ENCODE assay signal across 20 cellular contexts in the genomic region with DNA sequence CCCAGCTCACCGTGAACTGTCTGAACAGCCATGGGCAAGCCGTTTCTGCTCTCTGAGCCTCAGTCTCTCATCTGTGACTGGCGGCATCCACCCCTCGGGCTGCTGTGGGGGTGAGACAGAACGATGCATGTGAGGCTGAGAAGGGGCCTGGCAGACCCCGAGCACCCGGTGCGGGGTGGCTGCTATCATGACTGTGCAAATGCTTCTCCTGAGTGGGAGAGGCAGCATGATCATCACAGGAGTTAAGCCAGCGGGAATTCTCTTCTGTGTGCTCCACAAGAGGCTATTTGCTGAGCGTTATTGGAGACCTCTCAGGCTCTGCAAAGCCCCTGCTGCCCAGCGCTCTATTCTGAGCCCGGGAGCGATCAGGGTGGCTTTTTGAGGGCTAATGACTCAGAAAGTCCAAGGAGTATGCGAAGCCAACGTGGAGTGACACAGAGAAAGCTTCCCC. TPM values are rescaled to one million over a fixed set of nuclear protein-coding genes. Genes with fewer than 3 reads are reported as not detected.
DNase-seq lines count a peak whose midpoint lies in the region; TF ChIP-seq lines count a peak whose summit lies in the region.
"Had no signal": no experiment of that assay in that cellular context is flagged by ENCODE, and none has a peak within 500 bp of the region (broad histone marks: within the 10 kb centered on the region; RNA-seq: fewer than 3 reads in every experiment).

No MANE protein-coding gene starts in this region.

- H4K8ac ChIP-seq in mesenchymal stem cell (ENCODE audit: low read length) = peak overlapping the region; percentile 35

- H3K9me3 ChIP-seq in mesenchymal stem cell (ENCODE audit: control insufficient read depth, low read length) (no peaks in the 10 kb centered on the region), spleen (no peaks in the 10 kb centered on the region)
- H3K9me3 ChIP-seq: psoas muscle had no signal

- H2BK15ac ChIP-seq in mesenchymal stem cell (ENCODE audit: low read depth, poor library complexity, severe bottlenecking) = peak overlapping the region; percentile 60

- intact Hi-C loops in spleen (cut with DNase I; ENCODE audit: low total_unique reads) = no loop called here

- peak overlapping the region; percentile 73 for H2AK5ac ChIP-seq in mesenchymal stem cell (ENCODE audit: low read length, severe bottlenecking)

- peak overlapping the region; percentile 49 to 64 for H3K4ac ChIP-seq in mesenchymal stem cell (ENCODE audit: low read depth in 1 of 2, low read length in 2 of 2)

- H3K36me3 Mint-ChIP-seq in activated CD4-positive, alpha-beta T cell treated with anti-CD3 and anti-CD28 coated beads, Interleukin-2, amount 10 ng/mL, durations not matched to agents 7 days and 5 days (ENCODE audit: low read depth) = no peaks in the 10 kb centered on the region
- H3K36me3 Mint-ChIP-seq: CD14-positive monocyte, IgD-negative memory B cell had no signal

- H3K4me1 ChIP-seq in mesenchymal stem cell (ENCODE audit: control insufficient read depth, insufficient read depth, low read depth, low read length) = peaks cover 33% of the 10 kb centered on the region
- H3K4me1 ChIP-seq in spleen = peaks cover 0 to 21% (median 4%) of the 10 kb centered on the region in 6 donors
- H3K4me1 ChIP-seq: psoas muscle had no signal

- H4K91ac ChIP-seq in mesenchymal stem cell (ENCODE audit: low read length) = peak overlapping the region; percentile 77

- no peaks in the 10 kb centered on the region for H3K9me3 Mint-ChIP-seq in activated CD4-positive, alpha-beta T cell treated with anti-CD3 and anti-CD28 coated beads, Interleukin-2, amount 10 ng/mL, durations not matched to agents 7 days and 5 days
- H3K9me3 Mint-ChIP-seq: CD14-positive monocyte; dendritic cell treated with granulocyte-macrophage colony-stimulating factor and Interleukin-4, amounts not matched to agents 40 ng/mL and 50 ng/mL, for 4 days; IgD-negative memory B cell; stimulated activated naive CD8-positive, alpha-beta T cell treated with anti-CD3 and anti-CD28 coated beads, Interleukin-15, Interleukin-2, amounts not matched to agents 100 ng/mL and 50 ng/mL, for 24 hours; T-helper 2 cell treated with Interferon-gamma antibody and Interleukin-4, amounts not matched to agents 5 μg/mL and 100 μg/mL, for 36 hours had no signal

- DNase-seq in NCI-H748 (lab: John Stamatoyannopoulos, UW; ENCODE audit: unreplicated experiment) (peak; percentile 58), NCI-H748 treated with DMSO at 0.1 percent for 48 hours (lab: John Stamatoyannopoulos, UW) (no peak), astrocyte of the spinal cord (ENCODE audit: low read depth, low spot score) (peak; percentile 4), mesenchymal stem cell (peak; percentile 38), spleen (peak; percentile 54), Ammon's horn (ENCODE audit: low spot score) (no peak), foreskin melanocyte (no peak)
- no peak for DNase-seq in activated CD4-positive, alpha-beta T cell treated with anti-CD3 and anti-CD28 coated beads, Interleukin-2, amount 10 ng/mL, durations not matched to agents 7 days and 5 days
- DNase-seq: activated CD4-positive, CD25-positive, alpha-beta regulatory T cell treated with anti-CD3 and anti-CD28 coated beads, Interleukin-2, amount 50 U/mL, for 72 hours; activated CD8-positive, alpha-beta memory T cell treated with anti-CD3 and anti-CD28 coated beads, Interleukin-2, amount 50 U/mL, for 48 hours; DMS53; NCI-H2107; NK-92 treated with Interleukin-12 subunit alpha and Interleukin-12 subunit beta, amount 100 ng/mL, for 24 hours; psoas muscle; stimulated activated CD4-positive, alpha-beta T cell treated with anti-CD3 and anti-CD28 coated beads, Interleukin-15, amount 100 ng/mL, for 24 hours had no signal

- H3K18ac ChIP-seq in mesenchymal stem cell (ENCODE audit: low read depth in 1 of 2, low read length in 2 of 2) = peak overlapping the region; percentile 70 to 83

- H3K27me3 ChIP-seq in mesenchymal stem cell (ENCODE audit: control insufficient read depth in 1 of 2, insufficient read depth in 1 of 2, low read length in 2 of 2) = peaks cover 0 to 16% of the 10 kb centered on the region in 2 experiments
- no peaks in the 10 kb centered on the region for H3K27me3 ChIP-seq in spleen (replicated peaks in 1 of 7)

- CTCF ChIA-PET in activated CD4-positive, alpha-beta T cell treated with anti-CD3 and anti-CD28 coated beads, Interleukin-2, amount 10 ng/mL, durations not matched to agents 7 days and 5 days (lab: Charles Lee) = interaction anchor here (0.6 to 0.7 kb wide), 2 partner anchors 215 to 1236 kb away, joined by 3 read pairs; no protein-coding TSS in a partner anchor

- peak overlapping the region; percentile 59 for H2BK120ac ChIP-seq in mesenchymal stem cell (ENCODE audit: low read depth, low read length)

- H2BK5ac ChIP-seq in mesenchymal stem cell (ENCODE audit: low read depth, low read length, poor library complexity, severe bottlenecking) = no peak overlapping the region

- peak overlapping the region; percentile 49 to 61 for H2BK12ac ChIP-seq in mesenchymal stem cell (ENCODE audit: low read length in 2 of 2)

- WGBS in mesenchymal stem cell = 60% methylated on average over 15 of the region's 15 CpGs
- 65 to 93% (median 85%) methylated on average over 11 to 15 of the region's 15 CpGs for WGBS in spleen, 5 donors

- H3K4me2 ChIP-seq in mesenchymal stem cell (ENCODE audit: low read length, poor library complexity, severe bottlenecking) = no peak overlapping the region

- no peak overlapping the region for H3K9ac ChIP-seq in mesenchymal stem cell (ENCODE audit: low read length)

- no peaks in the 10 kb centered on the region for H3K27me3 Mint-ChIP-seq in activated CD4-positive, alpha-beta T cell treated with anti-CD3 and anti-CD28 coated beads, Interleukin-2, amount 10 ng/mL, durations not matched to agents 7 days and 5 days

- in situ Hi-C loops in astrocyte of the spinal cord (cut with HindIII; ENCODE audit: low sequenced_read_pairs) = no loop called here

- no peak overlapping the region for H3K4me3 ChIP-seq in astrocyte of the spinal cord (ENCODE audit: low read depth, low read length)
- no peak overlapping the region for H3K4me3 ChIP-seq in mesenchymal stem cell (ENCODE audit: insufficient read depth in 1 of 2, low read depth in 1 of 2, low read length in 2 of 2)
- H3K4me3 ChIP-seq in spleen = no peak overlapping the region
- H3K4me3 ChIP-seq: psoas muscle had no signal

- H3K36me3 ChIP-seq in mesenchymal stem cell (ENCODE audit: control insufficient read depth in 1 of 2, insufficient read depth in 2 of 2, low read depth in 1 of 2, low read length in 2 of 2) (no peaks in the 10 kb centered on the region), spleen (no peaks in the 10 kb centered on the region)

- no peak overlapping the region for H3K4me3 Mint-ChIP-seq in activated CD4-positive, alpha-beta T cell treated with anti-CD3 and anti-CD28 coated beads, Interleukin-2, amount 10 ng/mL, durations not matched to agents 7 days and 5 days
- H3K4me3 Mint-ChIP-seq: CD14-positive monocyte; dendritic cell treated with granulocyte-macrophage colony-stimulating factor and Interleukin-4, amounts not matched to agents 40 ng/mL and 50 ng/mL, for 4 days; stimulated activated naive CD8-positive, alpha-beta T cell treated with anti-CD3 and anti-CD28 coated beads, Interleukin-15, Interleukin-2, amounts not matched to agents 100 ng/mL and 50 ng/mL, for 24 hours; T-helper 2 cell treated with Interferon-gamma antibody and Interleukin-4, amounts not matched to agents 5 μg/mL and 100 μg/mL, for 36 hours had no signal

- H3K4me1 Mint-ChIP-seq in activated CD4-positive, alpha-beta T cell treated with anti-CD3 and anti-CD28 coated beads, Interleukin-2, amount 10 ng/mL, durations not matched to agents 7 days and 5 days = peaks cover 6% of the 10 kb centered on the region

- POLR2A ChIA-PET in activated CD4-positive, alpha-beta T cell treated with anti-CD3 and anti-CD28 coated beads, Interleukin-2, amount 10 ng/mL, durations not matched to agents 7 days and 5 days (lab: Charles Lee) = no interaction called here

- no peak for TF ChIP-seq CTCF in astrocyte of the spinal cord (IDR thresholded peaks at IDR 0.05; ENCODE audit: low read depth, low read length)
- TF ChIP-seq CTCF in spleen (IDR thresholded peaks at IDR 0.05 in 8 of 11, conservative IDR thresholded peaks at IDR 0.05 in 3 of 11) = no peak

- TF ChIP-seq POLR2A in spleen (IDR thresholded peaks at IDR 0.05) = no peak

- no peak overlapping the region for H3K27ac Mint-ChIP-seq in activated CD4-positive, alpha-beta T cell treated with anti-CD3 and anti-CD28 coated beads, Interleukin-2, amount 10 ng/mL, durations not matched to agents 7 days and 5 days
- H3K27ac Mint-ChIP-seq: dendritic cell treated with granulocyte-macrophage colony-stimulating factor and Interleukin-4, amounts not matched to agents 40 ng/mL and 50 ng/mL, for 4 days; IgD-negative memory B cell; stimulated activated naive CD8-positive, alpha-beta T cell treated with anti-CD3 and anti-CD28 coated beads, Interleukin-15, Interleukin-2, amounts not matched to agents 100 ng/mL and 50 ng/mL, for 24 hours; T-helper 2 cell treated with Interferon-gamma antibody and Interleukin-4, amounts not matched to agents 5 μg/mL and 100 μg/mL, for 36 hours had no signal

- no peak overlapping the region for H2AFZ ChIP-seq in mesenchymal stem cell (ENCODE audit: low read depth, low read length)

- no peaks in the 10 kb centered on the region for H3K79me1 ChIP-seq in mesenchymal stem cell (replicated peaks; ENCODE audit: low read length, poor library complexity, severe bottlenecking)

- peak overlapping the region; percentile 76 for H3K27ac ChIP-seq in mesenchymal stem cell (ENCODE audit: low read length, poor library complexity, severe bottlenecking)
- peak overlapping the region in 7 of 8 donors; percentile 22 to 70 (median 52) for H3K27ac ChIP-seq in spleen
- H3K27ac ChIP-seq: psoas muscle had no signal

- H3K23ac ChIP-seq in mesenchymal stem cell (ENCODE audit: low read length in 2 of 2) = no peak overlapping the region

- peak overlapping the region in 1 of 2 experiments; percentile 79 for H3K14ac ChIP-seq in mesenchymal stem cell (ENCODE audit: low read length in 2 of 2)

RNA-seq across cellular contexts. Expression of a gene that starts 45.8 kb away (rescaled TPM):
- polyA plus RNA-seq in mesenchymal stem cell (2013, experiment 1 of 2) = 53.9 TPM
- polyA plus RNA-seq in mesenchymal stem cell (2013, experiment 2 of 2) = 55.7 TPM
- total RNA-seq in spleen = 100 to 1,000 TPM in 4 of 7 donors, 10 to 100 TPM in 3; 80.4 to 343 (median 109) TPM
- polyA plus RNA-seq in spleen = 10 to 100 TPM; 42.8 to 73.9 (median 59.7) TPM
- total RNA-seq in activated CD4-positive, alpha-beta T cell treated with anti-CD3 and anti-CD28 coated beads, Interleukin-2, amount 10 ng/mL, durations not matched to agents 7 days and 5 days = 100 to 1,000 TPM; 126 to 134 TPM

Comparison
In these comparisons a context has a peak if more than half of its experiments do, and no peak if none do; other contexts are left out.
1. DNase-seq: peak in NCI-H748 (single experiment), astrocyte of the spinal cord (single experiment), mesenchymal stem cell (single experiment) and spleen (single experiment); none in NCI-H748 treated with DMSO at 0.1 percent for 48 hours (single experiment), Ammon's horn (single experiment), activated CD4-positive, alpha-beta T cell treated with anti-CD3 and anti-CD28 coated beads, Interleukin-2, amount 10 ng/mL, durations not matched to agents 7 days and 5 days (single experiment) and foreskin melanocyte (single experiment).